7 cellular contexts compared by ENCODE assay signal in the genomic region with DNA sequence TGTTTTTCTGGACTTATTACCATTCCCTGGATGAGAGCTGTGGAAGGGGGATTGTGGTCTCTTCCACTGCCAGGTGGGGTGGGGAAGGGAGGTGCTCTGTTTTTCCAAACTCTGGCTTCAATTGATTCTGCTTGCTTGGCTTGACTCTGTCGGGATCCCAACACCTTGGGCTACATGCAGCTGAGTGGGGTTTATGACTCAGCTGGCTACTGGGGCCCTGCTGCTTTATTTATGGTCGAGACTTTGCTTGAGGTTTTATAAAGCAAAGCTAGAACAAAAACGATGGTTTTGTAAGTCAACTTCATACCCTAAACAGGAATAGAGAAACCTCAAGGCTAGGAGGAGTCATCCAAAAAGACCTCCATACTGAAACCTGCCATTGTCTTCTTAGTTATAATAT.
DNase-seq lines count a peak whose midpoint lies in the region; ATAC-seq and TF ChIP-seq lines count a peak whose summit lies in the region.

No MANE protein-coding gene starts in this region.

- ATAC-seq in GM19463 (IDR thresholded peaks at IDR 0.05; ENCODE audit: unreplicated experiment) (peak; percentile 61), HG03354 (IDR thresholded peaks at IDR 0.05; ENCODE audit: poor library complexity, severe bottlenecking, unreplicated experiment) (peak; percentile 49), T-cell (replicated peaks in 1 of 4) (no peak)

- POLR2A ChIA-PET in T-cell (lab: Charles Lee), result interaction anchor here in 1 of 2 donors (0.7 kb wide), 1 partner anchor 93 kb away, joined by 8 read pairs; no protein-coding TSS in a partner anchor

- H3K27ac ChIP-seq in sigmoid colon, result peak overlapping the region in 1 of 4 donors; percentile 66

- TF ChIP-seq CTCF in sigmoid colon (IDR thresholded peaks at IDR 0.05), result no peak

- DNase-seq in activated naive CD4-positive, alpha-beta T cell treated with anti-CD3 and anti-CD28 coated beads, Interleukin-2, amount 10 ng/mL, durations not matched to agents 7 days and 5 days, result peak; percentile 23
- DNase-seq in stimulated activated CD8-positive, alpha-beta memory T cell treated with anti-CD3 and anti-CD28 coated beads, Interleukin-15, amount 100 ng/mL, for 48 hours (ENCODE audit: low read depth in 2 of 2), result peak; percentile 49 to 56
- DNase-seq in sigmoid colon, result no peak
- DNase-seq in NCI-H2227 (lab: John Stamatoyannopoulos, UW; ENCODE audit: unreplicated experiment), result no peak
- no peak for DNase-seq in T-cell

- no peak overlapping the region for H3K4me3 Mint-ChIP-seq in activated naive CD4-positive, alpha-beta T cell treated with anti-CD3 and anti-CD28 coated beads, Interleukin-2, amount 10 ng/mL, durations not matched to agents 7 days and 5 days
- no peak overlapping the region for H3K4me3 Mint-ChIP-seq in T-cell

- H3K4me3 ChIP-seq in sigmoid colon, result no peak overlapping the region

- intact Hi-C loops in sigmoid colon (cut with DNase I), result no loop called here

- H3K36me3 ChIP-seq in sigmoid colon, result no peaks in the 10 kb centered on the region

- H3K36me3 Mint-ChIP-seq in activated naive CD4-positive, alpha-beta T cell treated with anti-CD3 and anti-CD28 coated beads, Interleukin-2, amount 10 ng/mL, durations not matched to agents 7 days and 5 days, result peaks cover 32% of the 10 kb centered on the region
- H3K36me3 Mint-ChIP-seq in T-cell, result peaks cover 50% of the 10 kb centered on the region

- H3K27ac Mint-ChIP-seq in activated naive CD4-positive, alpha-beta T cell treated with anti-CD3 and anti-CD28 coated beads, Interleukin-2, amount 10 ng/mL, durations not matched to agents 7 days and 5 days, result no peak overlapping the region
- H3K27ac Mint-ChIP-seq in T-cell, result no peak overlapping the region

- H3K9me3 Mint-ChIP-seq in activated naive CD4-positive, alpha-beta T cell treated with anti-CD3 and anti-CD28 coated beads, Interleukin-2, amount 10 ng/mL, durations not matched to agents 7 days and 5 days, result no peaks in the 10 kb centered on the region
- no peaks in the 10 kb centered on the region for H3K9me3 Mint-ChIP-seq in T-cell

- no peak for TF ChIP-seq EP300 in sigmoid colon (IDR thresholded peaks at IDR 0.05)

- H3K9me3 ChIP-seq in sigmoid colon, result no peaks in the 10 kb centered on the region

- TF ChIP-seq POLR2A in sigmoid colon (IDR thresholded peaks at IDR 0.05), result no peak

- CTCF ChIA-PET in activated naive CD4-positive, alpha-beta T cell treated with anti-CD3 and anti-CD28 coated beads, Interleukin-2, amount 10 ng/mL, durations not matched to agents 7 days and 5 days (lab: Charles Lee), result no interaction called here
- CTCF ChIA-PET in T-cell (lab: Charles Lee), result no interaction called here

- WGBS in sigmoid colon, 2 donors, result 47 to 79% methylated on average over 3 of the region's 3 CpGs

- no peaks in the 10 kb centered on the region for H3K27me3 ChIP-seq in sigmoid colon

- H3K4me1 ChIP-seq in sigmoid colon, result peaks cover 0 to 52% (median 38%) of the 10 kb centered on the region in 4 donors

- H3K27me3 Mint-ChIP-seq in activated naive CD4-positive, alpha-beta T cell treated with anti-CD3 and anti-CD28 coated beads, Interleukin-2, amount 10 ng/mL, durations not matched to agents 7 days and 5 days, result no peaks in the 10 kb centered on the region
- no peaks in the 10 kb centered on the region for H3K27me3 Mint-ChIP-seq in T-cell

- H3K4me1 Mint-ChIP-seq in activated naive CD4-positive, alpha-beta T cell treated with anti-CD3 and anti-CD28 coated beads, Interleukin-2, amount 10 ng/mL, durations not matched to agents 7 days and 5 days, result peaks cover 21% of the 10 kb centered on the region
- peaks cover 6 to 10% (median 8%) of the 10 kb centered on the region in 3 donors for H3K4me1 Mint-ChIP-seq in T-cell

Comparison
In these comparisons a context has a peak if more than half of its experiments do, and no peak if none do; other contexts are left out.
1. ATAC-seq: peak in GM19463 (single experiment) and HG03354 (single experiment); none in T-cell (0 of 4).
2. DNase-seq: peak in activated naive CD4-positive, alpha-beta T cell treated with anti-CD3 and anti-CD28 coated beads, Interleukin-2, amount 10 ng/mL, durations not matched to agents 7 days and 5 days (single experiment) and stimulated activated CD8-positive, alpha-beta memory T cell treated with anti-CD3 and anti-CD28 coated beads, Interleukin-15, amount 100 ng/mL, for 48 hours (2 of 2); none in sigmoid colon (single experiment), NCI-H2227 (single experiment) and T-cell (0 of 34).